Comparison of ENCODE assay signal across 7 cellular contexts in the genomic region with DNA sequence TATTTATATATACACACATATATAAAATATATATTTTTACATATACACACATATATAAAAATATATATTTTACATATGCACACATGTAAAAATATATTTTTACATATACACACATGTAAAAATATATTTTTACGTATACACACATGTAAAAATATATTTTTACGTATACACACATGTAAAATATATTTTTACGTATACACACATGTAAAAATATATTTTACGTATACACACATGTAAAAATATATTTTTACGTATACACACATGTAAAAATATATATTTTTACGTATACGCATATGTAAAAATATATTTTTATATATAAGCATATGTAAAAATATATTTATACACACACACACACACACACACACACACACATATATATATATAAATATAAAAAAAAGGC.
DNase-seq lines count a peak whose midpoint lies in the region; ATAC-seq, FAIRE-seq and TF ChIP-seq lines count a peak whose summit lies in the region.
"Not testable (repeated sequence)": the region's sequence is repeated elsewhere in the genome, so short reads cannot be mapped to it uniquely, and the experiment has no call there.

No MANE protein-coding gene starts in this region.

- in situ Hi-C loops in K562 (cut with MboI) = not testable (repeated sequence)

- not testable (repeated sequence) for ATAC-seq in K562, pancreas

- not testable (repeated sequence) for H2AFZ ChIP-seq in K562 (ENCODE audit: low read depth, low read length)

- TF ChIP-seq EP300 in K562 (IDR thresholded peaks at IDR 0.05; ENCODE audit: low read length) = not testable (repeated sequence)

- H3K4me2 ChIP-seq in K562 (ENCODE audit: insufficient read depth, low read length) = not testable (repeated sequence)

- not testable (repeated sequence) for H3K9me3 ChIP-seq in K562 (replicated peaks; ENCODE audit: control insufficient read depth, insufficient read depth, low read depth, low read length); kidney (ENCODE audit: control insufficient read depth in 1 of 2, low read length in 2 of 2); pancreas

- not testable (repeated sequence) for TF ChIP-seq RAD21 in K562 (CRISPR knock-in tag; conservative IDR thresholded peaks at IDR 0.05 in 1 of 2, IDR thresholded peaks at IDR 0.05 in 1 of 2)

- H3K79me2 ChIP-seq in K562 (ENCODE audit: control insufficient read depth, insufficient read depth, low read length) = not testable (repeated sequence)

- not testable (repeated sequence) for TF ChIP-seq POLR2A in K562 (conservative IDR thresholded peaks at IDR 0.05)

- H3K4me3 ChIP-seq in K562; kidney (ENCODE audit: low read length in 2 of 2); pancreas: not testable (repeated sequence)

- not testable (repeated sequence) for H3K9ac ChIP-seq in K562 (ENCODE audit: insufficient read depth in 1 of 2, low read depth in 2 of 2, low read length in 2 of 2); kidney (ENCODE audit: low read length in 2 of 2)

- not testable (repeated sequence) for TF ChIP-seq CTCF in K562 (IDR thresholded peaks at IDR 0.05 in 2 of 3, conservative IDR thresholded peaks at IDR 0.05 in 1 of 3; ENCODE audit: insufficient read depth in 2 of 3, low read depth in 1 of 3, low read length in 3 of 3); kidney (IDR thresholded peaks at IDR 0.05; ENCODE audit: borderline replicate concordance, extremely low read depth, insufficient read depth); pancreas (IDR thresholded peaks at IDR 0.05)

- H4K20me1 ChIP-seq in K562 (replicated peaks; ENCODE audit: control insufficient read depth, insufficient read depth, low read length) = not testable (repeated sequence)

- POLR2A ChIA-PET in K562 (lab: Yijun Ruan, JAX) = interaction anchor here (0.6 to 0.7 kb wide), 2 partner anchors 10 to 219 kb away, joined by 3 read pairs; no protein-coding TSS in a partner anchor

- WGBS in K562 (ENCODE audit: insufficient coverage, low coverage, missing lambda C conversion rate) = 97% methylated on average over 7 of the region's 7 CpGs
- 98 to 99% methylated on average over 7 of the region's 7 CpGs for WGBS in pancreas, 2 donors

- H3K36me3 ChIP-seq in K562 (ENCODE audit: control insufficient read depth, insufficient read depth, low read length) = peaks cover 38% of the 10 kb centered on the region
- not testable (repeated sequence) for H3K36me3 ChIP-seq in kidney (ENCODE audit: control insufficient read depth in 1 of 2, insufficient read depth in 2 of 2, low read length in 2 of 2); pancreas

- H3K27ac ChIP-seq in K562 (ENCODE audit: extremely low read depth, low read depth, low read length); kidney (ENCODE audit: low read depth in 2 of 2, low read length in 2 of 2); pancreas: not testable (repeated sequence)

- not testable (repeated sequence) for H3K27me3 ChIP-seq in K562 (ENCODE audit: control insufficient read depth in 2 of 2, insufficient read depth in 2 of 2, low read length in 2 of 2); pancreas

- FAIRE-seq in A204.1 (lab: Jason Lieb, UNC) (peak; percentile 98), RCC 7860 (lab: Jason Lieb, UNC) (peak; percentile 89), TTC549 (lab: Jason Lieb, UNC) (peak; percentile 99), endometrium (lab: Jason Lieb, UNC) (peak; percentile 98), kidney (lab: Jason Lieb, UNC) (peak; percentile 99), pancreas (lab: Jason Lieb, UNC) (peak; percentile 98)
- FAIRE-seq in K562 (lab: Jason Lieb, UNC) = not testable (repeated sequence)

- H3K4me1 ChIP-seq in K562 (replicated peaks in 1 of 2; ENCODE audit: control insufficient read depth in 2 of 2, insufficient read depth in 2 of 2, low read length in 2 of 2); kidney (ENCODE audit: control insufficient read depth in 1 of 2, insufficient read depth in 1 of 2, low read depth in 1 of 2, low read length in 2 of 2); pancreas: not testable (repeated sequence)

- not testable (repeated sequence) for DNase-seq in RCC 7860 (ENCODE audit: low spot score); K562 (ENCODE audit: extremely low read depth in 1 of 4, low spot score in 3 of 4); kidney; pancreas

- BruUV-seq in K562 (replicated peaks; lab: Mats Ljungman, UMichigan) = not testable (repeated sequence)

- intact Hi-C loops in K562 (cut with micrococcal nuclease); kidney (cut with DNase I); pancreas (cut with DNase I): not testable (repeated sequence)

- H3K9me1 ChIP-seq in K562 (ENCODE audit: control insufficient read depth, insufficient read depth, low read length) = not testable (repeated sequence)

- CTCF ChIA-PET in K562 (lab: Yijun Ruan, JAX; ENCODE audit: low intra/inter-chr PET ratio) = not testable (repeated sequence)

TF ChIP-seq in K562, 482 proteins besides CTCF, POLR2A, EP300 and RAD21 (continues in another document):
- peak; percentile 89 for TF ChIP-seq ID3 (CRISPR knock-in tag; IDR thresholded peaks at IDR 0.05)
- not testable (repeated sequence) for TF ChIP-seq ID3 (tag; IDR thresholded peaks at IDR 0.05)
- TF ChIP-seq ZNF76 (CRISPR knock-in tag; IDR thresholded peaks at IDR 0.05; ENCODE audit: borderline replicate concordance) = peak; percentile 94
- peak; percentile 44; the same call in 1 of the 2 replicates for TF ChIP-seq CGGBP1 (CRISPR knock-in tag; IDR thresholded peaks at IDR 0.05)
- peak; percentile 96 for TF ChIP-seq PHTF2 (CRISPR knock-in tag; IDR thresholded peaks at IDR 0.05)
- peak; percentile 99 for TF ChIP-seq MTF1 (CRISPR knock-in tag; IDR thresholded peaks at IDR 0.05; ENCODE audit: borderline replicate concordance)
- TF ChIP-seq ZKSCAN3 (CRISPR knock-in tag; IDR thresholded peaks at IDR 0.05) = peak; percentile 48; the same call in 1 of the 2 replicates
- peak; percentile 100 for TF ChIP-seq ZNF277 (CRISPR knock-in tag; IDR thresholded peaks at IDR 0.05; ENCODE audit: borderline replicate concordance)
- TF ChIP-seq ZNF408 (CRISPR knock-in tag; IDR thresholded peaks at IDR 0.05; ENCODE audit: low read depth) = peak; percentile 99
